2 cellular contexts compared by ENCODE assay signal in the genomic region with DNA sequence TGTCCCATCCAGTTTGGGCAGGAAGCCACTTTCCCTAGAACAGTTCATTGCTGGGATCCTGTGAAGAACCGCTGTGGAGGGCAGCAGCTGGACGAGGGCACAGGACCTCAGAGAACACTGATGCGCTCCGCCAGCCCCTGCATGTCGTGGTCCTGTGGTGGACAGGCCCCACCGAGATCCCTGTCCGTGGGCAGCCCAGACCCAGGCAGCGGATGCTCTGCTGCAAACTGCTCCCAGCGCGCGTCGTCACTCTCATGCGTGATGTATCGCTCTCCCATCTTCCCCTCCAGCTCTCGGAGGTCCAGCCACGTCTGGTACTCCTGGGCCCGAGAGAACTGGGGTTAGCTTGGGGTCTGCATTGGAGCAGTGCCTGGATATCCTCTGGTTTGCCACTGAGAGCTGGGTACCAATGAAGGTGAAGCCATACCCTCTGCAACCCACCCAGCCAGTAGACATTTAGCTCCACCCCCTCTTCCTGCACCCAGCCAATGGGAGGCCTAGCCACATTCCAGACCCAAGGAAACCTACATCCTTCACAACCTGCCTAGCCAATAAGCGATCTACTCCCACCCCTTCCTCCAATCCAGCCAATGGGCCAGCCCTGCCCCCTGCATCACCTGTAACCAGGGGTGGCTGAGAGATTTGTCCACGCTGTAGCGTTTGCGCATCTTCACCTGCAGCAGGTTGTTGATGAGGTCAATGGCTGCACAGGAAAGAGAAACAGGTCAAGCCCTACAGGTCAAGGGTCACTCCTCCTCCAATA.
TF ChIP-seq lines count a peak whose summit lies in the region.

No MANE protein-coding gene starts in this region.

TF ChIP-seq in GM23338, 12 proteins besides CTCF, POLR2A, EP300 and RAD21:
- TF ChIP-seq ZNF331 (CRISPR knock-in tag; IDR thresholded peaks at IDR 0.05; ENCODE audit: low read depth) (no peak), CREB1 (CRISPR knock-in tag; IDR thresholded peaks at IDR 0.05; ENCODE audit: low read depth) (peak; percentile 95)

TF ChIP-seq in SK-N-SH, 30 proteins besides CTCF, POLR2A, EP300 and RAD21:
- peak; percentile 100 for TF ChIP-seq RFX5 (IDR thresholded peaks at IDR 0.05; ENCODE audit: low read length)
- no peak for TF ChIP-seq FOXM1 (IDR thresholded peaks at IDR 0.05; ENCODE audit: low read depth)
TF ChIP-seq in SK-N-SH: peak in this region for 1.
